ENCODE assay signal across 16 cellular contexts in the genomic region with DNA sequence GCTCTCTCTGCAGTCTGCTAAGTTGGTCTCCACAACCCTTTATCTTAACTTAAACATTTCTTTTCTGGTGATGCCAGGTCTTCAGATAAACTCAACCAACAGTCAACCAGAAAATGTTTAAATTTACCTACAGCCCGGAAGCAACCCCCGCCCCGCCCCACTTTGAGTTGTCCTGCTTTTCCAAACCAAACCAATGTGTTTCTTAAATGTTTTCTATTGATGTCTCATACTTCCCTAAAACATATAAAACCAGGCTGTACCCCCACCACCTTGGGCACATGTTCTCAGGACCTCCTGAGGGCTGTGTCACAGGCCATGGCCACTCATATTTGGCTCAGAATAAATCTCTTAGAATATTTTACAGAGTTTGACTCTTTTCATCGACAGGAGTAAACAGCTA.
"Had no signal": no experiment of that assay in that cellular context is flagged by ENCODE, and none has a peak within 500 bp of the region (broad histone marks: within the 10 kb centered on the region; RNA-seq: fewer than 3 reads in every experiment).

No MANE protein-coding gene starts in this region.

- H3K4me3 ChIP-seq: esophagus muscularis mucosa, gastrocnemius medialis, mucosa of descending colon, ovary, right atrium auricular region, sigmoid colon, skin epidermis had no signal

- H3K4me3 Mint-ChIP-seq: dendritic cell treated with granulocyte-macrophage colony-stimulating factor and Interleukin-4, amounts not matched to agents 40 ng/mL and 50 ng/mL, for 4 days; effector memory CD8-positive, alpha-beta T cell had no signal

- H3K27ac Mint-ChIP-seq: dendritic cell treated with granulocyte-macrophage colony-stimulating factor and Interleukin-4, amounts not matched to agents 40 ng/mL and 50 ng/mL, for 4 days; effector memory CD8-positive, alpha-beta T cell had no signal

- H3K27me3 ChIP-seq: esophagus muscularis mucosa, gastrocnemius medialis, ovary, right atrium auricular region, sigmoid colon had no signal

- H3K4me1 ChIP-seq: esophagus muscularis mucosa, gastrocnemius medialis, right atrium auricular region, sigmoid colon had no signal

- H3K36me3 ChIP-seq: esophagus muscularis mucosa, gastrocnemius medialis, ovary, right atrium auricular region, sigmoid colon had no signal

- H3K27me3 Mint-ChIP-seq: naive thymus-derived CD8-positive, alpha-beta T cell had no signal

- ATAC-seq: effector memory CD8-positive, alpha-beta T cell; gastrocnemius medialis; left lobe of liver; naive thymus-derived CD8-positive, alpha-beta T cell had no signal

- H3K36me3 Mint-ChIP-seq: naive thymus-derived CD8-positive, alpha-beta T cell had no signal

- DNase-seq: effector memory CD8-positive, alpha-beta T cell; gastrocnemius medialis; islet precursor cell; mammary epithelial cell; mucosa of descending colon; naive thymus-derived CD8-positive, alpha-beta T cell; ovary; sigmoid colon; stimulated activated CD4-positive, alpha-beta T cell treated with anti-CD3 and anti-CD28 coated beads, Interleukin-12 subunit alpha, Interleukin-12 subunit beta, amount 100 ng/mL, for 4 hours; stimulated activated naive CD4-positive, alpha-beta T cell had no signal

- H3K27ac ChIP-seq: epithelial cell of prostate, esophagus muscularis mucosa, gastrocnemius medialis, ovary, right atrium auricular region, sigmoid colon, skin epidermis had no signal

- H3K9me3 ChIP-seq: esophagus muscularis mucosa, gastrocnemius medialis, mucosa of descending colon, ovary, right atrium auricular region, sigmoid colon had no signal

- H3K9me3 Mint-ChIP-seq: dendritic cell treated with granulocyte-macrophage colony-stimulating factor and Interleukin-4, amounts not matched to agents 40 ng/mL and 50 ng/mL, for 4 days; effector memory CD8-positive, alpha-beta T cell had no signal
